In genomic region chr1:47818682-47819502, GRCh38 we compare ENCODE assay signal across 13 cellular contexts.
"Had no signal": no experiment of that assay in that cellular context is flagged by ENCODE, and none has a peak within 500 bp of the region (broad histone marks: within the 10 kb centered on the region; RNA-seq: fewer than 3 reads in every experiment).

No MANE protein-coding gene starts in this region.

- H3K9me3 ChIP-seq: prostate gland, upper lobe of left lung had no signal

- DNase-seq: activated CD4-positive, alpha-beta T cell treated with anti-CD3 and anti-CD28 coated beads, Interleukin-2, amount 10 ng/mL, durations not matched to agents 7 days and 5 days; activated CD8-positive, alpha-beta memory T cell treated with anti-CD3 and anti-CD28 coated beads for 24 hours; activated gamma-delta T cell treated with Interleukin-2 at 50 U/mL for 16 hours; activated naive CD8-positive, alpha-beta T cell treated with anti-CD3 and anti-CD28 coated beads for 36 hours; hippocampal formation; mesenchymal stem cell; naive thymus-derived CD8-positive, alpha-beta T cell; occipital lobe; stimulated activated CD4-positive, alpha-beta T cell treated with anti-CD3 and anti-CD28 coated beads, Interleukin-4, amount 100 ng/mL, for 24 hours; stimulated activated naive CD4-positive, alpha-beta T cell; substantia nigra; upper lobe of left lung had no signal

- H3K36me3 ChIP-seq: prostate gland, upper lobe of left lung had no signal

- H3K27ac ChIP-seq: prostate gland, upper lobe of left lung had no signal

- H3K27me3 ChIP-seq: upper lobe of left lung had no signal

- H3K4me3 ChIP-seq: prostate gland, upper lobe of left lung had no signal

- H3K4me1 ChIP-seq: prostate gland had no signal
